In genomic region chr1:145972580-145972979, GRCh38 we compare ENCODE assay signal across 34 cellular contexts.
"Had no signal": no experiment of that assay in that cellular context is flagged by ENCODE, and none has a peak within 500 bp of the region (broad histone marks: within the 10 kb centered on the region; RNA-seq: fewer than 3 reads in every experiment).

No MANE protein-coding gene starts in this region.

- H3K27me3 Mint-ChIP-seq: activated CD4-positive, alpha-beta T cell treated with anti-CD3 and anti-CD28 coated beads, Interleukin-2, amount 10 ng/mL, durations not matched to agents 7 days and 5 days; activated CD8-positive, alpha-beta T cell treated with anti-CD3 and anti-CD28 coated beads for 36 hours; brain; stimulated activated naive B cell treated with anti-CD40 and anti-IgM and Interleukin-4, amounts not matched to agents 10 μg/mL and 1 μg/mL and 100 μg/mL, for 72 hours had no signal

- H3K27ac ChIP-seq: adrenal gland, ascending aorta, cardiac muscle cell, colonic mucosa, dorsolateral prefrontal cortex, lower lobe of right lung, sigmoid colon, stomach, tibial artery had no signal

- DNase-seq: activated CD4-positive, alpha-beta T cell treated with anti-CD3 and anti-CD28 coated beads for 1 hour; activated CD4-positive, alpha-beta T cell treated with anti-CD3 and anti-CD28 coated beads, Interleukin-2, amount 10 ng/mL, durations not matched to agents 7 days and 5 days; activated CD8-positive, alpha-beta T cell treated with anti-CD3 and anti-CD28 coated beads for 36 hours; activated naive CD4-positive, alpha-beta T cell; activated T-cell treated with anti-CD3 and anti-CD28 coated beads for 4 hours; activated T-cell treated with anti-CD3 and anti-CD28 coated beads, Interleukin-2, amount 50 U/mL, for 72 hours; adrenal gland; cerebellar nuclear complex; colonic mucosa; dorsolateral prefrontal cortex; effector memory CD4-positive, alpha-beta T cell; erythroblast; foreskin fibroblast; head of caudate nucleus; hippocampal formation; kidney; left colon; lower lobe of right lung; mesendoderm; natural killer cell; posterior cingulate gyrus; sigmoid colon; small intestine; stimulated activated CD4-positive, alpha-beta T cell treated with anti-CD3 and anti-CD28 coated beads, Interleukin-4, amount 100 ng/mL, for 24 hours; stimulated activated naive B cell treated with anti-CD40 and anti-IgM and Interleukin-4, amounts not matched to agents 10 μg/mL and 1 μg/mL and 100 μg/mL, for 72 hours; stomach; SW 1271; T1000 had no signal

- H3K9me3 Mint-ChIP-seq: activated T-cell treated with anti-CD3 and anti-CD28 coated beads, Interleukin-2, amount 50 U/mL, for 72 hours; natural killer cell; stimulated activated naive B cell treated with anti-CD40 and anti-IgM and Interleukin-4, amounts not matched to agents 10 μg/mL and 1 μg/mL and 100 μg/mL, for 72 hours had no signal

- H3K4me3 Mint-ChIP-seq: activated CD4-positive, alpha-beta T cell treated with anti-CD3 and anti-CD28 coated beads, Interleukin-2, amount 10 ng/mL, durations not matched to agents 7 days and 5 days; activated CD8-positive, alpha-beta T cell treated with anti-CD3 and anti-CD28 coated beads for 36 hours; activated T-cell treated with anti-CD3 and anti-CD28 coated beads, Interleukin-2, amount 50 U/mL, for 72 hours; brain; natural killer cell; stimulated activated naive B cell treated with anti-CD40 and anti-IgM and Interleukin-4, amounts not matched to agents 10 μg/mL and 1 μg/mL and 100 μg/mL, for 72 hours; T-helper 1 cell treated with Interleukin-12 subunit alpha and Interleukin-12 subunit beta and Interleukin-4 antibody, amounts not matched to agents 30 μg/mL and 1 μg/mL, for 36 hours had no signal

- H3K9me3 ChIP-seq: adrenal gland, ascending aorta, colonic mucosa, lower lobe of right lung, sigmoid colon, tibial artery had no signal

- H3K27ac Mint-ChIP-seq: activated CD4-positive, alpha-beta T cell treated with anti-CD3 and anti-CD28 coated beads, Interleukin-2, amount 10 ng/mL, durations not matched to agents 7 days and 5 days; activated naive CD4-positive, alpha-beta T cell treated with anti-CD3 and anti-CD28 coated beads, Interleukin-2, amount 50 U/mL, for 72 hours; activated T-cell treated with anti-CD3 and anti-CD28 coated beads, Interleukin-2, amount 50 U/mL, for 72 hours; brain; natural killer cell; stimulated activated naive B cell treated with anti-CD40 and anti-IgM and Interleukin-4, amounts not matched to agents 10 μg/mL and 1 μg/mL and 100 μg/mL, for 72 hours; T-helper 1 cell treated with Interleukin-12 subunit alpha and Interleukin-12 subunit beta and Interleukin-4 antibody, amounts not matched to agents 30 μg/mL and 1 μg/mL, for 36 hours had no signal

- H3K4me3 ChIP-seq: adrenal gland, ascending aorta, cardiac muscle cell, colonic mucosa, dorsolateral prefrontal cortex, lower lobe of right lung, sigmoid colon, stomach, tibial artery had no signal

- H3K27me3 ChIP-seq: adrenal gland, ascending aorta, cardiac muscle cell, colonic mucosa, dorsolateral prefrontal cortex, sigmoid colon, stomach, tibial artery had no signal

- H3K36me3 ChIP-seq: adrenal gland, cardiac muscle cell, colonic mucosa, lower lobe of right lung had no signal

- ATAC-seq: activated CD8-positive, alpha-beta T cell treated with anti-CD3 and anti-CD28 coated beads for 36 hours; activated naive CD4-positive, alpha-beta T cell treated with anti-CD3 and anti-CD28 coated beads, Interleukin-2, amount 50 U/mL, for 72 hours; activated T-cell treated with anti-CD3 and anti-CD28 coated beads, Interleukin-2, amount 50 U/mL, for 72 hours; left colon; lower lobe of right lung; natural killer cell; stimulated activated naive B cell treated with anti-CD40 and anti-IgM and Interleukin-4, amounts not matched to agents 10 μg/mL and 1 μg/mL and 100 μg/mL, for 72 hours had no signal
